14 cellular contexts compared by ENCODE assay signal in the genomic region with DNA sequence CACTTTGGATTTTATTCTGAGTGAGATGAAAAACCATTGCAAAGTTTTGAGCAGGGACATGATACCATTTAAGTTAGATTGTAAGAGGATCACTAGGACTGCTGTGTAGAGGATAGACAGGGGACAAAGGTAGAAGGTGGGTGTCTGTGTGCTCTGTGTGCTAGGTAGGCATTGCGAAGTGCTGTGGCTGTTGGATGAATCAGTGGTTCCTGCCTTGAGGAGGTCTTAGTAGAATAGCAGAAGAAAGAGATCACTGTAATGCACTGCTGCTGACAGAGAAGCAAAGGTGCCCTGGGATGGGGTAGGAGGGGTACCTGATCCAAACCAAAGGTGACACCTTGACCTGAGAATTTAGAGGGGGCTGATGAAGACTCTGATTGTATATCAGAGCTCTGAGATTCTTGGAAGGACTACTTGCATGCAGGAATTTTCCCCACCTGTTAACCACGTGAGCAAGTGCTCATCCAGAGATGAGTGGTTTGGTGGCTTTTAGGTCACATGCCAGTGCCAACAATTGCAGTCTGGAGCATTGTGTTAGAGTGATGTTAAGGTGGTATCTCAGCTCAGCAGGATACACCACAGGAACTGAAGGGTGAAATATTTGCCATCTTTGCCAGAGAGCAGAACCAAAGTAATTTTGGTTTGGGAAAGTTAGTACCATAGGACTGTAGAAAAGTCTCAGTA. TPM values are rescaled to one million over a fixed set of nuclear protein-coding genes. Genes with fewer than 3 reads are reported as not detected.
DNase-seq lines count a peak whose midpoint lies in the region; ATAC-seq and TF ChIP-seq lines count a peak whose summit lies in the region.
"Had no signal": no experiment of that assay in that cellular context is flagged by ENCODE, and none has a peak within 500 bp of the region (broad histone marks: within the 10 kb centered on the region; RNA-seq: fewer than 3 reads in every experiment).

No MANE protein-coding gene starts in this region.

- ATAC-seq in GM23338 (no peak; the same call in 2 of the 3 replicates), HG02852 (IDR thresholded peaks at IDR 0.05; ENCODE audit: unreplicated experiment) (no peak)
- ATAC-seq: A549; CD8-positive, alpha-beta T cell; K562 had no signal

- H3K9me3 Mint-ChIP-seq in GM23338, result peaks cover 5% of the 10 kb centered on the region; the same call in 2 of the 3 replicates
- H3K9me3 Mint-ChIP-seq: CD8-positive, alpha-beta T cell had no signal

- H3K27ac Mint-ChIP-seq in GM23338, result peak overlapping the region; percentile 29
- H3K27ac Mint-ChIP-seq: CD14-positive monocyte; CD8-positive, alpha-beta T cell had no signal

- H3K9me3 ChIP-seq in iPS-15b (ENCODE audit: control insufficient read depth, insufficient read depth, low read length), result no peaks in the 10 kb centered on the region
- no peaks in the 10 kb centered on the region for H3K9me3 ChIP-seq in suprapubic skin
- H3K9me3 ChIP-seq: A549, Caco-2 had no signal

- TF ChIP-seq EP300 in suprapubic skin (IDR thresholded peaks at IDR 0.05), result no peak

- 81% methylated on average over 2 of the region's 2 CpGs for WGBS in suprapubic skin

- H3F3A ChIP-seq in GM23338 (replicated peaks; ENCODE audit: low read depth), result no peaks in the 10 kb centered on the region

- H3K27me3 Mint-ChIP-seq in GM23338 (ENCODE audit: insufficient read depth, low read depth, poor library complexity), result peaks cover 2% of the 10 kb centered on the region

- DNase-seq in DMS53 (lab: John Stamatoyannopoulos, UW) (peak; percentile 74), GM23338 (ENCODE audit: low spot score) (peak; percentile 16), myocyte (ENCODE audit: low read depth) (peak; percentile 62), HEK293T (ENCODE audit: extremely low spot score) (no peak), AG08396 (ENCODE audit: low spot score) (no peak), suprapubic skin (ENCODE audit: low spot score in 2 of 2) (no peak)
- DNase-seq: Caco-2; CD8-positive, alpha-beta T cell; HCEC 1CT had no signal

- H2AFZ ChIP-seq in GM23338, result no peak overlapping the region

- peaks cover 4% of the 10 kb centered on the region; the same call in 2 of the 3 replicates for H3K36me3 Mint-ChIP-seq in GM23338 (ENCODE audit: low read depth)
- H3K36me3 Mint-ChIP-seq: CD14-positive monocyte; CD8-positive, alpha-beta T cell had no signal

- H3K4me1 ChIP-seq in GM23338 (ENCODE audit: insufficient read depth) (peaks cover 4% of the 10 kb centered on the region; the same call in 1 of the 2 replicates), iPS-15b (ENCODE audit: control insufficient read depth, insufficient read depth, low read length) (peaks cover 5% of the 10 kb centered on the region), suprapubic skin (no peaks in the 10 kb centered on the region)
- H3K4me1 ChIP-seq: A549, Caco-2 had no signal

- no peak for TF ChIP-seq POLR2A in suprapubic skin (IDR thresholded peaks at IDR 0.05)

- H3K4me3 Mint-ChIP-seq in GM23338, result no peak overlapping the region
- H3K4me3 Mint-ChIP-seq: CD14-positive monocyte; CD8-positive, alpha-beta T cell had no signal

- H3K36me3 ChIP-seq in GM23338 (ENCODE audit: insufficient read depth) (no peaks in the 10 kb centered on the region), iPS-15b (ENCODE audit: control insufficient read depth, insufficient read depth, low read length) (no peaks in the 10 kb centered on the region), suprapubic skin (no peaks in the 10 kb centered on the region)

- peaks cover 9% of the 10 kb centered on the region for H4K20me1 ChIP-seq in GM23338 (replicated peaks; ENCODE audit: insufficient read depth)

- H3K9me2 ChIP-seq in GM23338 (ENCODE audit: insufficient read depth), result no peaks in the 10 kb centered on the region

- H3K4me3 ChIP-seq in GM23338, result no peak overlapping the region
- no peak overlapping the region for H3K4me3 ChIP-seq in iPS-15b (ENCODE audit: low read depth, low read length)
- no peak overlapping the region for H3K4me3 ChIP-seq in suprapubic skin
- H3K4me3 ChIP-seq: A549, K562 had no signal

- H3K27ac ChIP-seq in GM23338 (ENCODE audit: low read depth) (no peak overlapping the region), suprapubic skin (no peak overlapping the region)
- H3K27ac ChIP-seq: A549 had no signal

- H3K79me2 ChIP-seq in GM23338 (replicated peaks; ENCODE audit: insufficient read depth), result peaks cover 89% of the 10 kb centered on the region

- POLR2A ChIA-PET in HEK293T (lab: Yijun Ruan, JAX), result no interaction called here

- H3K27me3 ChIP-seq in GM23338 (ENCODE audit: insufficient read depth) (no peaks in the 10 kb centered on the region), iPS-15b (ENCODE audit: control insufficient read depth, insufficient read depth, low read length) (no peaks in the 10 kb centered on the region), suprapubic skin (no peaks in the 10 kb centered on the region)

- CTCF ChIA-PET in HEK293T (lab: Yijun Ruan, JAX), result no interaction called here

- H3K9ac ChIP-seq in iPS-15b (ENCODE audit: low read depth, low read length), result peak overlapping the region; percentile 28

- peaks cover 12% of the 10 kb centered on the region for H3K4me1 Mint-ChIP-seq in GM23338
- H3K4me1 Mint-ChIP-seq: CD14-positive monocyte had no signal

- TF ChIP-seq CTCF in GM23338 (conservative IDR thresholded peaks at IDR 0.05; ENCODE audit: low read depth in 2 of 2) (no peak), suprapubic skin (IDR thresholded peaks at IDR 0.05) (no peak)

- no peak overlapping the region for H3K4me2 ChIP-seq in GM23338
- H3K4me2 ChIP-seq: A549 had no signal

TF ChIP-seq in GM23338, 12 proteins besides CTCF, POLR2A, EP300 and RAD21 (continues in another document):
- no peak for TF ChIP-seq NANOG (IDR thresholded peaks at IDR 0.05; ENCODE audit: borderline replicate concordance)
- no peak for TF ChIP-seq STAT1 (IDR thresholded peaks at IDR 0.05; ENCODE audit: unreplicated experiment)
- TF ChIP-seq JUNB (IDR thresholded peaks at IDR 0.05; ENCODE audit: unreplicated experiment), result no peak
- TF ChIP-seq EZH2phosphoT487 (IDR thresholded peaks at IDR 0.05; ENCODE audit: unreplicated experiment), result no peak
- TF ChIP-seq ZNF331 (CRISPR knock-in tag; IDR thresholded peaks at IDR 0.05; ENCODE audit: low read depth), result no peak
- TF ChIP-seq, protein P1, sequence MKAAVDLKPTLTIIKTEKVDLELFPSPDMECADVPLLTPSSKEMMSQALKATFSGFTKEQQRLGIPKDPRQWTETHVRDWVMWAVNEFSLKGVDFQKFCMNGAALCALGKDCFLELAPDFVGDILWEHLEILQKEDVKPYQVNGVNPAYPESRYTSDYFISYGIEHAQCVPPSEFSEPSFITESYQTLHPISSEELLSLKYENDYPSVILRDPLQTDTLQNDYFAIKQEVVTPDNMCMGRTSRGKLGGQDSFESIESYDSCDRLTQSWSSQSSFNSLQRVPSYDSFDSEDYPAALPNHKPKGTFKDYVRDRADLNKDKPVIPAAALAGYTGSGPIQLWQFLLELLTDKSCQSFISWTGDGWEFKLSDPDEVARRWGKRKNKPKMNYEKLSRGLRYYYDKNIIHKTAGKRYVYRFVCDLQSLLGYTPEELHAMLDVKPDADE (IDR thresholded peaks at IDR 0.05), result no peak

TF ChIP-seq in HEK293T, 16 proteins besides CTCF, POLR2A, EP300 and RAD21:
- TF ChIP-seq FOXA1 (IDR thresholded peaks at IDR 0.05) (no peak), ELF4 (IDR thresholded peaks at IDR 0.05) (no peak), ARNT (IDR thresholded peaks at IDR 0.05) (no peak), NFRKB (IDR thresholded peaks at IDR 0.05) (no peak), HDGF (IDR thresholded peaks at IDR 0.05; ENCODE audit: borderline replicate concordance) (no peak), SUZ12 (IDR thresholded peaks at IDR 0.05) (no peak), TARDBP (IDR thresholded peaks at IDR 0.05) (no peak), LEF1 (IDR thresholded peaks at IDR 0.05; ENCODE audit: borderline replicate concordance) (no peak), FOXK2 (IDR thresholded peaks at IDR 0.05) (no peak), BHLHE40 (IDR thresholded peaks at IDR 0.05; ENCODE audit: borderline replicate concordance) (no peak), ZNF384 (IDR thresholded peaks at IDR 0.05) (no peak), CTBP1 (IDR thresholded peaks at IDR 0.05; ENCODE audit: borderline replicate concordance) (no peak), L3MBTL2 (conservative IDR thresholded peaks at IDR 0.05) (no peak), FOXM1 (IDR thresholded peaks at IDR 0.05; ENCODE audit: borderline replicate concordance) (no peak), SP1 (IDR thresholded peaks at IDR 0.05) (no peak)
- TF ChIP-seq, protein P2, sequence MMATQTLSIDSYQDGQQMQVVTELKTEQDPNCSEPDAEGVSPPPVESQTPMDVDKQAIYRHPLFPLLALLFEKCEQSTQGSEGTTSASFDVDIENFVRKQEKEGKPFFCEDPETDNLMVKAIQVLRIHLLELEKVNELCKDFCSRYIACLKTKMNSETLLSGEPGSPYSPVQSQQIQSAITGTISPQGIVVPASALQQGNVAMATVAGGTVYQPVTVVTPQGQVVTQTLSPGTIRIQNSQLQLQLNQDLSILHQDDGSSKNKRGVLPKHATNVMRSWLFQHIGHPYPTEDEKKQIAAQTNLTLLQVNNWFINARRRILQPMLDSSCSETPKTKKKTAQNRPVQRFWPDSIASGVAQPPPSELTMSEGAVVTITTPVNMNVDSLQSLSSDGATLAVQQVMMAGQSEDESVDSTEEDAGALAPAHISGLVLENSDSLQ (IDR thresholded peaks at IDR 0.05), result no peak

RNA-seq across cellular contexts. Expression of a gene that starts 10.8 kb away (rescaled TPM):
- 20.7 and 21.0 TPM in 2 replicates for total RNA-seq in GM23338 (2014; rRNA removed; shearing (Covaris generic))
- 9.9 and 10.5 TPM in 2 replicates for polyA plus RNA-seq in GM23338 (2016; fragmentation: Nextera tagmentation; extraction: Ambion mirVana)
- 12.5 and 16.1 TPM in 2 replicates for total RNA-seq in myocyte
- 8.0 TPM for polyA plus RNA-seq in myocyte (2012)
- total RNA-seq in suprapubic skin, result 10 to 100 TPM in 1 of 4 donors, 1 to 10 TPM in 3; 5.7 to 11.4 (median 7.2) TPM
- total RNA-seq: Caco-2; CD8-positive, alpha-beta T cell had no signal
- polyA plus RNA-seq: CD14-positive monocyte had no signal

Comparison
In these comparisons a context has a peak if more than half of its experiments do, and no peak if none do; other contexts are left out.
1. DNase-seq: peak in DMS53 (single experiment), GM23338 (single experiment) and myocyte (single experiment); none in HEK293T (single experiment), AG08396 (single experiment) and suprapubic skin (0 of 2).